In genomic region chr15:43795197-43795596, GRCh38 we compare ENCODE assay signal across 2 cellular contexts.
TF ChIP-seq lines count a peak whose summit lies in the region.

No MANE protein-coding gene starts in this region.

TF ChIP-seq in GM23338, 12 proteins besides CTCF, POLR2A, EP300 and RAD21:
- TF ChIP-seq ZNF462 (CRISPR knock-in tag; IDR thresholded peaks at IDR 0.05) (no peak), CREB1 (CRISPR knock-in tag; IDR thresholded peaks at IDR 0.05; ENCODE audit: low read depth) (no peak), ZNF114 (CRISPR knock-in tag; IDR thresholded peaks at IDR 0.05) (no peak), EZH2phosphoT487 (IDR thresholded peaks at IDR 0.05; ENCODE audit: unreplicated experiment) (no peak), JUNB (IDR thresholded peaks at IDR 0.05; ENCODE audit: unreplicated experiment) (no peak), ETS1 (IDR thresholded peaks at IDR 0.05) (no peak), STAT1 (IDR thresholded peaks at IDR 0.05; ENCODE audit: unreplicated experiment) (no peak), NANOG (IDR thresholded peaks at IDR 0.05; ENCODE audit: borderline replicate concordance) (no peak), POLR2AphosphoS5 (IDR thresholded peaks at IDR 0.05; ENCODE audit: low read depth) (no peak), ZNF331 (CRISPR knock-in tag; IDR thresholded peaks at IDR 0.05; ENCODE audit: low read depth) (no peak), EZH2 (IDR thresholded peaks at IDR 0.05; ENCODE audit: low read depth, unreplicated experiment) (no peak)
- TF ChIP-seq, protein P1, sequence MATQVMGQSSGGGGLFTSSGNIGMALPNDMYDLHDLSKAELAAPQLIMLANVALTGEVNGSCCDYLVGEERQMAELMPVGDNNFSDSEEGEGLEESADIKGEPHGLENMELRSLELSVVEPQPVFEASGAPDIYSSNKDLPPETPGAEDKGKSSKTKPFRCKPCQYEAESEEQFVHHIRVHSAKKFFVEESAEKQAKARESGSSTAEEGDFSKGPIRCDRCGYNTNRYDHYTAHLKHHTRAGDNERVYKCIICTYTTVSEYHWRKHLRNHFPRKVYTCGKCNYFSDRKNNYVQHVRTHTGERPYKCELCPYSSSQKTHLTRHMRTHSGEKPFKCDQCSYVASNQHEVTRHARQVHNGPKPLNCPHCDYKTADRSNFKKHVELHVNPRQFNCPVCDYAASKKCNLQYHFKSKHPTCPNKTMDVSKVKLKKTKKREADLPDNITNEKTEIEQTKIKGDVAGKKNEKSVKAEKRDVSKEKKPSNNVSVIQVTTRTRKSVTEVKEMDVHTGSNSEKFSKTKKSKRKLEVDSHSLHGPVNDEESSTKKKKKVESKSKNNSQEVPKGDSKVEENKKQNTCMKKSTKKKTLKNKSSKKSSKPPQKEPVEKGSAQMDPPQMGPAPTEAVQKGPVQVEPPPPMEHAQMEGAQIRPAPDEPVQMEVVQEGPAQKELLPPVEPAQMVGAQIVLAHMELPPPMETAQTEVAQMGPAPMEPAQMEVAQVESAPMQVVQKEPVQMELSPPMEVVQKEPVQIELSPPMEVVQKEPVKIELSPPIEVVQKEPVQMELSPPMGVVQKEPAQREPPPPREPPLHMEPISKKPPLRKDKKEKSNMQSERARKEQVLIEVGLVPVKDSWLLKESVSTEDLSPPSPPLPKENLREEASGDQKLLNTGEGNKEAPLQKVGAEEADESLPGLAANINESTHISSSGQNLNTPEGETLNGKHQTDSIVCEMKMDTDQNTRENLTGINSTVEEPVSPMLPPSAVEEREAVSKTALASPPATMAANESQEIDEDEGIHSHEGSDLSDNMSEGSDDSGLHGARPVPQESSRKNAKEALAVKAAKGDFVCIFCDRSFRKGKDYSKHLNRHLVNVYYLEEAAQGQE (IDR thresholded peaks at IDR 0.05; ENCODE audit: unreplicated experiment) = no peak

TF ChIP-seq in endothelial cell of umbilical vein, 7 proteins besides CTCF, POLR2A, EP300 and RAD21:
- TF ChIP-seq MAX (IDR thresholded peaks at IDR 0.05; ENCODE audit: insufficient read depth, insufficient read length) (no peak), MYC (IDR thresholded peaks at IDR 0.05; ENCODE audit: low read depth, low read length) (no peak), GATA2 (IDR thresholded peaks at IDR 0.05; ENCODE audit: insufficient read depth, insufficient read length, low read depth, low read length) (no peak), FOS (IDR thresholded peaks at IDR 0.05; ENCODE audit: borderline replicate concordance, insufficient read depth, low read length) (no peak), POLR2AphosphoS5 (IDR thresholded peaks at IDR 0.05; ENCODE audit: insufficient read depth, low read depth, low read length) (no peak), EZH2 (IDR thresholded peaks at IDR 0.05; ENCODE audit: borderline replicate concordance, low read depth, low read length, severe bottlenecking) (no peak), JUN (IDR thresholded peaks at IDR 0.05; ENCODE audit: borderline replicate concordance, insufficient read depth, insufficient read length, low read depth) (no peak)
